Comparison of ENCODE assay signal across 9 cellular contexts in the genomic region with DNA sequence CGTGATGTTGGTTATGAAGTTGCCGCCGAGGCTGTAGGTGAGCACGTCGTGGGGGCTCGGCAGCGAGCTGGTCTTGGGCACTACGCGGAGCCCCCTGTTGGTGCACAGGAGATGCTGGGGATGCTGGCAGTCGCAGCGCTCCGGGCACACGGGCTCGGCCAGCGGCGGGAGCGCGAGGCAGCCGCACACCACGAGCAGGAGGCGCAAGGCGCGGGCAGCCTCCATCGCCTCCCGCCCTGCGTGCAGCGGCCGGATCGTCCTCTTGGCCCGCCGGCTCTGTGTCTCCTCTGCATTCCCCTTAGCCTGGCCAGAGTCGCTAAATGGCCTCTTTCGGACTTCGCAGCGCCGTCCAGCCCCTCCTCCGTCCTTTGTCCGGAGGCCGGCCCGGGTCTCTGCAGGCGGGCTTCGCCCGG. TPM values are rescaled to one million over a fixed set of nuclear protein-coding genes. Genes with fewer than 3 reads are reported as not detected.
DNase-seq lines count a peak whose midpoint lies in the region; ATAC-seq and TF ChIP-seq lines count a peak whose summit lies in the region.
"Had no signal": no experiment of that assay in that cellular context is flagged by ENCODE, and none has a peak within 500 bp of the region (broad histone marks: within the 10 kb centered on the region; RNA-seq: fewer than 3 reads in every experiment).

No MANE protein-coding gene starts in this region.

- 2 to 3% methylated on average over 43 of the region's 43 CpGs for WGBS in heart right ventricle, 2 donors
- 2% methylated on average over 38 of the region's 43 CpGs for WGBS in prostate gland

- no peak for TF ChIP-seq POLR2A in prostate gland (IDR thresholded peaks at IDR 0.05)

- H3K27ac ChIP-seq in heart right ventricle, result peak overlapping the region; percentile 14 to 83 (median 69)
- peak overlapping the region in 1 of 2 donors; percentile 28 for H3K27ac ChIP-seq in prostate gland

- H3K27me3 ChIP-seq in heart right ventricle (peaks cover 0 to 60% (median 0%) of the 10 kb centered on the region in 7 donors), prostate gland (replicated peaks; ENCODE audit: insufficient read depth) (no peaks in the 10 kb centered on the region)

- TF ChIP-seq CTCF in heart right ventricle (IDR thresholded peaks at IDR 0.05), result peak in 1 of 9 donors; percentile 18
- TF ChIP-seq CTCF in prostate gland (IDR thresholded peaks at IDR 0.05), result no peak

- intact Hi-C loops in heart right ventricle (cut with DNase I) (loop anchor here in 9 of 10 donors (1.0 to 10.0 kb wide), 11 partner anchors 31 to 273 kb away; no protein-coding TSS in a partner anchor), prostate gland (cut with DNase I) (loop anchor here (2.0 kb wide), 1 partner anchor 145 kb away; no protein-coding TSS in a partner anchor)

- H3K4me1 ChIP-seq in heart right ventricle, result peaks cover 12 to 64% (median 46%) of the 10 kb centered on the region in 9 donors
- H3K4me1 ChIP-seq in prostate gland (replicated peaks), result no peaks in the 10 kb centered on the region

- peak; percentile 16 for ATAC-seq in SK-N-SH treated with all-trans-retinoic acid at 6 μM for 48 hours
- ATAC-seq in heart right ventricle, result peak in 7 of 8 donors; percentile 6 to 39 (median 18)
- ATAC-seq in GM18502 (IDR thresholded peaks at IDR 0.05; ENCODE audit: poor library complexity, unreplicated experiment), result no peak
- no peak for ATAC-seq in GM18520 (IDR thresholded peaks at IDR 0.05; ENCODE audit: unreplicated experiment)

- no peaks in the 10 kb centered on the region for H3K36me3 ChIP-seq in heart right ventricle
- no peaks in the 10 kb centered on the region for H3K36me3 ChIP-seq in prostate gland
- H3K36me3 ChIP-seq: adrenal gland had no signal

- no peaks in the 10 kb centered on the region for H3K9me3 ChIP-seq in heart right ventricle
- no peaks in the 10 kb centered on the region for H3K9me3 ChIP-seq in prostate gland
- H3K9me3 ChIP-seq: adrenal gland had no signal

- H3K4me3 ChIP-seq in heart right ventricle (peak overlapping the region; percentile 36 to 69 (median 62)), prostate gland (peak overlapping the region; percentile 36 to 48)

- DNase-seq in DMS53 (lab: John Stamatoyannopoulos, UW) (peak; percentile 74), heart right ventricle (no peak), prostate gland (ENCODE audit: low spot score) (peak; percentile 8), HPDE6-E6E7 (ENCODE audit: extremely low spot score) (no peak), RPMI8226 (no peak)

TF ChIP-seq in SK-N-SH treated with all-trans-retinoic acid at 6 μM for 48 hours, 23 proteins besides CTCF, POLR2A, EP300 and RAD21:
- TF ChIP-seq OSR1 (CRISPR knock-in tag; IDR thresholded peaks at IDR 0.05) (no peak), GLIS3 (CRISPR knock-in tag; IDR thresholded peaks at IDR 0.05) (no peak), ZFP3 (CRISPR knock-in tag; IDR thresholded peaks at IDR 0.05) (no peak), ZNF8 (CRISPR knock-in tag; IDR thresholded peaks at IDR 0.05) (no peak; the same call in 1 of the 2 replicates), TCF4 (CRISPR knock-in tag; IDR thresholded peaks at IDR 0.05; ENCODE audit: borderline replicate concordance) (no peak), PPARA (CRISPR knock-in tag; IDR thresholded peaks at IDR 0.05; ENCODE audit: borderline replicate concordance) (no peak), ISL1 (CRISPR knock-in tag; IDR thresholded peaks at IDR 0.05) (no peak), BACH2 (CRISPR knock-in tag; IDR thresholded peaks at IDR 0.05; ENCODE audit: borderline replicate concordance) (no peak), TOX (CRISPR knock-in tag; IDR thresholded peaks at IDR 0.05; ENCODE audit: borderline replicate concordance) (no peak), RARB (CRISPR knock-in tag; IDR thresholded peaks at IDR 0.05) (no peak), CSDC2 (CRISPR knock-in tag; IDR thresholded peaks at IDR 0.05) (no peak), ESRRG (CRISPR knock-in tag; IDR thresholded peaks at IDR 0.05) (no peak), ZNF70 (CRISPR knock-in tag; IDR thresholded peaks at IDR 0.05) (no peak), SNAI2 (CRISPR knock-in tag; IDR thresholded peaks at IDR 0.05) (no peak)
- TF ChIP-seq, protein P1, sequence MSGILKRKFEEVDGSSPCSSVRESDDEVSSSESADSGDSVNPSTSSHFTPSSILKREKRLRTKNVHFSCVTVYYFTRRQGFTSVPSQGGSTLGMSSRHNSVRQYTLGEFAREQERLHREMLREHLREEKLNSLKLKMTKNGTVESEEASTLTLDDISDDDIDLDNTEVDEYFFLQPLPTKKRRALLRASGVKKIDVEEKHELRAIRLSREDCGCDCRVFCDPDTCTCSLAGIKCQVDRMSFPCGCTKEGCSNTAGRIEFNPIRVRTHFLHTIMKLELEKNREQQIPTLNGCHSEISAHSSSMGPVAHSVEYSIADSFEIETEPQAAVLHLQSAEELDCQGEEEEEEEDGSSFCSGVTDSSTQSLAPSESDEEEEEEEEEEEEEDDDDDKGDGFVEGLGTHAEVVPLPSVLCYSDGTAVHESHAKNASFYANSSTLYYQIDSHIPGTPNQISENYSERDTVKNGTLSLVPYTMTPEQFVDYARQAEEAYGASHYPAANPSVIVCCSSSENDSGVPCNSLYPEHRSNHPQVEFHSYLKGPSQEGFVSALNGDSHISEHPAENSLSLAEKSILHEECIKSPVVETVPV (CRISPR knock-in tag; IDR thresholded peaks at IDR 0.05), result no peak
- TF ChIP-seq, protein P2, sequence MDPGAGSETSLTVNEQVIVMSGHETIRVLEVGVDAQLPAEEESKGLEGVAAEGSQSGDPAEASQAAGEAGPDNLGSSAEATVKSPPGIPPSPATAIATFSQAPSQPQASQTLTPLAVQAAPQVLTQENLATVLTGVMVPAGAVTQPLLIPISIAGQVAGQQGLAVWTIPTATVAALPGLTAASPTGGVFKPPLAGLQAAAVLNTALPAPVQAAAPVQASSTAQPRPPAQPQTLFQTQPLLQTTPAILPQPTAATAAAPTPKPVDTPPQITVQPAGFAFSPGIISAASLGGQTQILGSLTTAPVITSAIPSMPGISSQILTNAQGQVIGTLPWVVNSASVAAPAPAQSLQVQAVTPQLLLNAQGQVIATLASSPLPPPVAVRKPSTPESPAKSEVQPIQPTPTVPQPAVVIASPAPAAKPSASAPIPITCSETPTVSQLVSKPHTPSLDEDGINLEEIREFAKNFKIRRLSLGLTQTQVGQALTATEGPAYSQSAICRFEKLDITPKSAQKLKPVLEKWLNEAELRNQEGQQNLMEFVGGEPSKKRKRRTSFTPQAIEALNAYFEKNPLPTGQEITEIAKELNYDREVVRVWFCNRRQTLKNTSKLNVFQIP (CRISPR knock-in tag; IDR thresholded peaks at IDR 0.05; ENCODE audit: borderline replicate concordance, low read depth), result no peak
- TF ChIP-seq, protein P3, sequence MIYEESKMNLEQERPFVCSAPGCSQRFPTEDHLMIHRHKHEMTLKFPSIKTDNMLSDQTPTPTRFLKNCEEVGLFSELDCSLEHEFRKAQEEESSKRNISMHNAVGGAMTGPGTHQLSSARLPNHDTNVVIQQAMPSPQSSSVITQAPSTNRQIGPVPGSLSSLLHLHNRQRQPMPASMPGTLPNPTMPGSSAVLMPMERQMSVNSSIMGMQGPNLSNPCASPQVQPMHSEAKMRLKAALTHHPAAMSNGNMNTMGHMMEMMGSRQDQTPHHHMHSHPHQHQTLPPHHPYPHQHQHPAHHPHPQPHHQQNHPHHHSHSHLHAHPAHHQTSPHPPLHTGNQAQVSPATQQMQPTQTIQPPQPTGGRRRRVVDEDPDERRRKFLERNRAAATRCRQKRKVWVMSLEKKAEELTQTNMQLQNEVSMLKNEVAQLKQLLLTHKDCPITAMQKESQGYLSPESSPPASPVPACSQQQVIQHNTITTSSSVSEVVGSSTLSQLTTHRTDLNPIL (CRISPR knock-in tag; IDR thresholded peaks at IDR 0.05; ENCODE audit: low read depth), result no peak

RNA-seq across cellular contexts. Expression of a gene that starts 0.3 kb away (rescaled TPM):
- total RNA-seq in heart right ventricle (1 to 10 TPM; 1.1 to 5.9 (median 2.9) TPM), prostate gland (1 to 10 TPM; 3.3 to 3.5 TPM)
- 1 to 10 TPM in 1 of 2 donors, under 1 TPM in 1; 0.59 to 1.6 TPM for polyA plus RNA-seq in heart right ventricle

Comparison
In these comparisons a context has a peak if more than half of its experiments do, and no peak if none do; other contexts are left out.
1. DNase-seq: peak in DMS53 (single experiment) and prostate gland (single experiment); none in heart right ventricle (0 of 2), HPDE6-E6E7 (single experiment) and RPMI8226 (single experiment).
2. ATAC-seq: peak in SK-N-SH treated with all-trans-retinoic acid at 6 μM for 48 hours (single experiment) and heart right ventricle (7 of 8); none in GM18502 (single experiment) and GM18520 (single experiment).